Comparison of ENCODE assay signal across 24 cellular contexts in the genomic region with DNA sequence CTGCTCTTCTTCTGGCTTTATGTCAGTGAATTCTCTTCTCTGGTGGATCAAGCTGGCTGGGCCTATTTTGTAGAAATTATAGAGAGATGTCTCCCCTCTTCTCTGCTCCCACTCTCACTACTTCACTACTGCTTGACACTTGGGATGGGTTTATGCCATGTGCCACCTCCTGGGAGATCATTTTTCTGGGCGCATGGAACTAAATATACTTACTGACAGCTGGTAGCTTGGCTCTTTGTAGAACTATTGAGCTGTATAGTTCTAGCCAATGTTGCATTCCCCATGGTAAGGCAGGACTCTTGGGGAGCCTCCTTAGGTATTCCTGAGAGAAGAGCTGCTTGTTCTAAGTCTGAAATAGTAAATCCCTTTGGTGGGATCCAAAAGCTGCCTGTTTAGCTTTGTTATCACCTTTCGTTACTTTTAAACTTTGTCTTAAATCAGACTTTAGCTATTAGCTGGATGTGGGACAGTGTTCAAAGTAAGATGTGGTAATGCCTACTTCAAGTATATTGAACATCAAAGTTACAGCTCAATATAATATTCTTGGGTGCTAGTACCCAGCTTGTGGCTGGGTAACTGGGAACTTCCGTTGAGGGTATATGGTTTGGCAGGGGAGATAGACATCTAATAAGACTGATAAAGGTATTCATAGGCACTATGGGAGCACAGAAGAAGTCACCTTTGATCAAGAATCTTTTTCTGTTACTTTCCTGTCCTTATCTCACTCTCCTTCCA.
DNase-seq lines count a peak whose midpoint lies in the region; ATAC-seq, FAIRE-seq and TF ChIP-seq lines count a peak whose summit lies in the region.
"Had no signal": no experiment of that assay in that cellular context is flagged by ENCODE, and none has a peak within 500 bp of the region (broad histone marks: within the 10 kb centered on the region; RNA-seq: fewer than 3 reads in every experiment).

No MANE protein-coding gene starts in this region.

- DNase-seq in CD4-positive, alpha-beta T cell: no peak
- DNase-seq in CD8-positive, alpha-beta memory T cell: no peak
- DNase-seq in bronchial epithelial cell (ENCODE audit: low read depth) (no peak), substantia nigra (lab: John Stamatoyannopoulos, UW) (no peak), dorsolateral prefrontal cortex (no peak)
- no peak for DNase-seq in activated CD8-positive, alpha-beta memory T cell treated with anti-CD3 and anti-CD28 coated beads for 24 hours
- DNase-seq: activated gamma-delta T cell treated with Interleukin-2 at 50 U/mL for 16 hours, Caco-2, cerebellar nuclear complex, GF-D8, lower lobe of right lung, NCI-H146, NCI-H226, NCI-H69, PC-9, SK-N-SH, trophoblast cell had no signal

- H3K27me3 ChIP-seq in CD4-positive, alpha-beta T cell (ENCODE audit: control insufficient read depth, insufficient read depth, low read length): no peaks in the 10 kb centered on the region
- no peaks in the 10 kb centered on the region for H3K27me3 ChIP-seq in CD8-positive, alpha-beta memory T cell (ENCODE audit: insufficient read depth, low read length, poor library complexity, severe bottlenecking)
- no peaks in the 10 kb centered on the region for H3K27me3 ChIP-seq in bronchial epithelial cell (ENCODE audit: control insufficient read depth, insufficient read depth, low read length)
- no peaks in the 10 kb centered on the region for H3K27me3 ChIP-seq in neutrophil
- H3K27me3 ChIP-seq in dorsolateral prefrontal cortex: no peaks in the 10 kb centered on the region
- H3K27me3 ChIP-seq: gastroesophageal sphincter, neural progenitor cell, right atrium auricular region had no signal

- intact Hi-C loops in CD4-positive, alpha-beta T cell (cut with DNase I, micrococcal nuclease): no loop called here
- intact Hi-C loops in dorsolateral prefrontal cortex (cut with DNase I): no loop called here

- CTCF ChIA-PET in CD4-positive, alpha-beta T cell (lab: Charles Lee): no interaction called here
- CTCF ChIA-PET in CD8-positive, alpha-beta memory T cell (lab: Charles Lee): interaction anchor here (0.9 to 1.4 kb wide), 5 partner anchors 11 to 158 kb away, joined by 3 to 5 read pairs (median 4); no protein-coding TSS in a partner anchor

- H3K4me1 ChIP-seq in CD8-positive, alpha-beta memory T cell (ENCODE audit: insufficient read depth, low read length): peaks cover 19% of the 10 kb centered on the region
- H3K4me1 ChIP-seq in neutrophil (ENCODE audit: control insufficient read depth in 1 of 2, insufficient read depth in 1 of 2, low read depth in 1 of 2, low read length in 1 of 2): peaks cover 11 to 16% of the 10 kb centered on the region in 2 experiments
- H3K4me1 ChIP-seq: Caco-2, gastroesophageal sphincter, neural progenitor cell, parathyroid adenoma, right atrium auricular region had no signal

- H3K4me3 ChIP-seq in CD8-positive, alpha-beta memory T cell (ENCODE audit: low read length): no peak overlapping the region
- no peak overlapping the region for H3K4me3 ChIP-seq in bronchial epithelial cell (ENCODE audit: low read depth, low read length)
- no peak overlapping the region for H3K4me3 ChIP-seq in neutrophil (ENCODE audit: low read depth in 1 of 2, low read length in 1 of 2)
- H3K4me3 ChIP-seq in dorsolateral prefrontal cortex: no peak overlapping the region
- H3K4me3 ChIP-seq: gastroesophageal sphincter, lower lobe of right lung, neural progenitor cell, PC-9, right atrium auricular region had no signal

- H3K36me3 ChIP-seq in CD8-positive, alpha-beta memory T cell (ENCODE audit: insufficient read depth, low read length): no peaks in the 10 kb centered on the region
- H3K36me3 ChIP-seq in bronchial epithelial cell (ENCODE audit: control insufficient read depth, insufficient read depth, low read length) (no peaks in the 10 kb centered on the region), neutrophil (no peaks in the 10 kb centered on the region)
- H3K36me3 ChIP-seq: gastroesophageal sphincter, lower lobe of right lung, neural progenitor cell, right atrium auricular region had no signal

- no peaks in the 10 kb centered on the region for H3K9me3 ChIP-seq in CD4-positive, alpha-beta T cell (ENCODE audit: control insufficient read depth, low read length)
- H3K9me3 ChIP-seq in CD8-positive, alpha-beta memory T cell (ENCODE audit: low read length): no peaks in the 10 kb centered on the region
- no peaks in the 10 kb centered on the region for H3K9me3 ChIP-seq in neutrophil
- H3K9me3 ChIP-seq: Caco-2, gastroesophageal sphincter, right atrium auricular region, SK-N-SH had no signal

- H3K27ac Mint-ChIP-seq in CD4-positive, alpha-beta T cell: peak overlapping the region; percentile 42
- peak overlapping the region; percentile 32 to 91 (median 80) for H3K27ac Mint-ChIP-seq in CD8-positive, alpha-beta memory T cell
- H3K27ac Mint-ChIP-seq: neural progenitor cell had no signal

- peak; percentile 60 for ATAC-seq in CD4-positive, alpha-beta T cell (ENCODE audit: poor library complexity)
- ATAC-seq: gastroesophageal sphincter, lower lobe of right lung had no signal

- no peaks in the 10 kb centered on the region for H3K9me3 Mint-ChIP-seq in CD4-positive, alpha-beta T cell
- no peaks in the 10 kb centered on the region for H3K9me3 Mint-ChIP-seq in CD8-positive, alpha-beta memory T cell
- H3K9me3 Mint-ChIP-seq: IgD-negative memory B cell had no signal

- POLR2A ChIA-PET in CD4-positive, alpha-beta T cell (lab: Charles Lee): interaction anchor here (0.7 to 3.0 kb wide), 7 partner anchors 10 to 166 kb away, joined by 3 to 9 read pairs (median 4); no protein-coding TSS in a partner anchor
- POLR2A ChIA-PET in CD8-positive, alpha-beta memory T cell (lab: Charles Lee): interaction anchor here (1.0 kb wide), 1 partner anchor 131 kb away, joined by 3 read pairs; no protein-coding TSS in a partner anchor

- H3K27me3 Mint-ChIP-seq in CD4-positive, alpha-beta T cell: no peaks in the 10 kb centered on the region
- no peaks in the 10 kb centered on the region for H3K27me3 Mint-ChIP-seq in CD8-positive, alpha-beta memory T cell
- H3K27me3 Mint-ChIP-seq: IgD-negative memory B cell had no signal

- H3K36me3 Mint-ChIP-seq in CD4-positive, alpha-beta T cell (ENCODE audit: low read depth): peaks cover 14% of the 10 kb centered on the region
- peaks cover 6 to 8% (median 7%) of the 10 kb centered on the region in 3 donors for H3K36me3 Mint-ChIP-seq in CD8-positive, alpha-beta memory T cell
- H3K36me3 Mint-ChIP-seq: neural progenitor cell had no signal

- no peak overlapping the region for H3K27ac ChIP-seq in CD4-positive, alpha-beta T cell (ENCODE audit: low read depth, low read length)
- no peak overlapping the region for H3K27ac ChIP-seq in CD8-positive, alpha-beta memory T cell (ENCODE audit: low read depth, low read length)
- H3K27ac ChIP-seq in neutrophil (peak overlapping the region; percentile 70), substantia nigra (ENCODE audit: low read depth, low read length, poor library complexity, severe bottlenecking) (no peak overlapping the region), dorsolateral prefrontal cortex (no peak overlapping the region)
- H3K27ac ChIP-seq: gastroesophageal sphincter, lower lobe of right lung, neural progenitor cell, parathyroid adenoma, PC-9, right atrium auricular region had no signal

- FAIRE-seq in bronchial epithelial cell (lab: Jason Lieb, UNC): peak; percentile 36

- H3K4me1 Mint-ChIP-seq in CD4-positive, alpha-beta T cell (ENCODE audit: low read depth): peaks cover 38% of the 10 kb centered on the region
- H3K4me1 Mint-ChIP-seq in CD8-positive, alpha-beta memory T cell: peaks cover 31 to 41% (median 36%) of the 10 kb centered on the region in 3 donors
- H3K4me1 Mint-ChIP-seq: neural progenitor cell had no signal

- H3K4me3 Mint-ChIP-seq in CD4-positive, alpha-beta T cell: no peak overlapping the region
- H3K4me3 Mint-ChIP-seq in CD8-positive, alpha-beta memory T cell: peak overlapping the region in 6 of 7 donors; percentile 4 to 48 (median 19)
- H3K4me3 Mint-ChIP-seq: IgD-negative memory B cell; neural progenitor cell; T-helper 1 cell treated with Interleukin-12 subunit alpha and Interleukin-12 subunit beta and Interleukin-4 antibody, amounts not matched to agents 30 μg/mL and 1 μg/mL, for 36 hours had no signal

- TF ChIP-seq CTCF in CD4-positive, alpha-beta T cell (IDR thresholded peaks at IDR 0.05): no peak
- TF ChIP-seq CTCF in bronchial epithelial cell (IDR thresholded peaks at IDR 0.05; ENCODE audit: insufficient read depth, low read length, severe bottlenecking): no peak
- TF ChIP-seq CTCF in neutrophil (IDR thresholded peaks at IDR 0.05): no peak
- no peak for TF ChIP-seq CTCF in dorsolateral prefrontal cortex (IDR thresholded peaks at IDR 0.05 in 54 of 56, conservative IDR thresholded peaks at IDR 0.05 in 2 of 56; ENCODE audit: low read depth in 1 of 56, partially characterized antibody in 56 of 56)
